ENCODE assay signal across 9 cellular contexts in the genomic region with DNA sequence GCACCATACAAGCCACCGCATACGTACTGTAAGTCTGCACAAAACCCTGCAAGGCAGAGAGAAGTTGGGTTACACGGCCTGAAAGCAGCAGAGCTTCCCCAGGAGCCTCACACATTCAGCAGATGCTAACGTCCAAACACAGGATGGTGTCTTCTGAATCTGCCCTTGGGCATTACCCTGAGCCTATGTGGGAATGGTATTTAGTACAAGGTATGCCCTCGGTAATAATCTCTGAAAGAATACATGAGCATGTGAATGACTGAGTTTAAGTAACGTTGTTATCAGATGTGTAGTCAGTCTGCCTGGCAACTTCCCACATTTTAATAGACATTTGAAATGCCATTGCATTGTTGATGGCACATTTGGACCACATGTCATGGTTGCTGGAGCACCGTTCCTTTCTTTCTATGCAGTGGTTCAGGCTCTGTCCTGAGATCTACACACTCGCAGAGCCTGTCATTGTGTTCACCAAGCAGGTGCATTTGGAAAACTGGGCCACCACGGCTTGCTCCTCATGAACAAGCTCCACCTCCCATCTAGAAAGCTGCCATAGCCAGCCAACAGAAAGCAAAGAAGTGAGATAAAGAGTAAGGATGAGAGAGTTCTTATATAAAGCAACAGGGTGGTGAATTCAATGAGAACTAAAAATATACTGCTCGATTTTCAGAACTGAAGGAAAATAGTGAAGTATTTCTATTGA.
"Had no signal": no experiment of that assay in that cellular context is flagged by ENCODE, and none has a peak within 500 bp of the region (broad histone marks: within the 10 kb centered on the region; RNA-seq: fewer than 3 reads in every experiment).

No MANE protein-coding gene starts in this region.

- H3K9me3 ChIP-seq: HAP-1 had no signal

- H3K36me3 ChIP-seq: HAP-1 had no signal

- H3K4me3 ChIP-seq: GM23248, GM23338, HAP-1 had no signal

- H3K27ac ChIP-seq: GM23248 had no signal

- H3K4me1 ChIP-seq: HAP-1 had no signal

- DNase-seq: GM23248, GOT3, H7, H9, HCEC 1CT, HFFc6 had no signal

- ATAC-seq: GM23338, HCT116 had no signal

- H3K4me2 ChIP-seq: GM23338 had no signal

- H2AFZ ChIP-seq: GM23248, GM23338 had no signal

- H3K27ac Mint-ChIP-seq: GM23338, H9, HFFc6 had no signal

- H3K4me3 Mint-ChIP-seq: GM23338, H9, HFFc6 had no signal

- H3K9ac ChIP-seq: GM23248 had no signal
